26 cellular contexts compared by ENCODE assay signal in the genomic region with DNA sequence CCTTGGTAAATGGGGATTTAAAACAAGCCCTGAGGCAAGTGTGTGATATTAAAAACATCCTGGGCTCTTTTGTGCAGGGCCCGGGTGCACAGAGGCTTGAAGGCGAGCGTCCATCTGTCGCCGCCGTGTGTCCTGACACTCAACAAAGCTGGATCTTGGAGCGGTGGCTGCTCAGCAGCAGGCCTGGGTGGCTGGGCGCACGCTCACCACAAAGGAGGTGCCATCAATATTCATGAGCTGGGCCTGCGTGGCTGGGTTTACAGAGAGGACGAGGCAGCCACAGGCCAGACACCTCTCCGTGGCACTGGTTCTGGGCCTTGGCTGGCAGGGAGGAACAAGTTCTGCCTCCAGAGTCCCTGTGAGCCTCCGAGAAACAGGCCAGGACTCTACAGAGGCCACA. TPM values are rescaled to one million over a fixed set of nuclear protein-coding genes. Genes with fewer than 3 reads are reported as not detected.
DNase-seq lines count a peak whose midpoint lies in the region; ATAC-seq and TF ChIP-seq lines count a peak whose summit lies in the region.
"Had no signal": no experiment of that assay in that cellular context is flagged by ENCODE, and none has a peak within 500 bp of the region (broad histone marks: within the 10 kb centered on the region; RNA-seq: fewer than 3 reads in every experiment).

No MANE protein-coding gene starts in this region.

- no peak overlapping the region for H3K4me2 ChIP-seq in mammary epithelial cell (ENCODE audit: insufficient read depth, low read depth, low read length)

- no peaks in the 10 kb centered on the region for H3K79me2 ChIP-seq in mammary epithelial cell (ENCODE audit: insufficient read depth, low read length)

- peak overlapping the region; percentile 12 for H3K27ac Mint-ChIP-seq in stimulated activated memory B cell treated with anti-CD40 and anti-IgM and Interleukin-4, amounts not matched to agents 10 μg/mL and 1 μg/mL and 100 μg/mL, for 72 hours
- H3K27ac Mint-ChIP-seq in activated T-cell treated with anti-CD3 and anti-CD28 coated beads, Interleukin-2, amount 50 U/mL, for 24 hours, result no peak overlapping the region
- H3K27ac Mint-ChIP-seq: activated CD8-positive, alpha-beta T cell treated with anti-CD3 and anti-CD28 coated beads, Interleukin-2, amount 10 ng/mL, durations not matched to agents 7 days and 5 days; mesothelial cell of epicardium; natural killer cell treated with Interleukin-12 subunit alpha and Interleukin-12 subunit beta and Interleukin-15 and Interleukin-18, amount 100 ng/mL, for 72 hours had no signal

- H3K27me3 ChIP-seq in WERI-Rb-1 (ENCODE audit: insufficient read depth, low read depth, severe bottlenecking), result no peaks in the 10 kb centered on the region
- peaks cover 11% of the 10 kb centered on the region for H3K27me3 ChIP-seq in mammary epithelial cell (ENCODE audit: insufficient read depth, low read length)

- H3K4me1 Mint-ChIP-seq in stimulated activated memory B cell treated with anti-CD40 and anti-IgM and Interleukin-4, amounts not matched to agents 10 μg/mL and 1 μg/mL and 100 μg/mL, for 72 hours, result peaks cover 35% of the 10 kb centered on the region
- H3K4me1 Mint-ChIP-seq in activated T-cell treated with anti-CD3 and anti-CD28 coated beads, Interleukin-2, amount 50 U/mL, for 24 hours (ENCODE audit: low read depth), result peaks cover 16% of the 10 kb centered on the region

- no peaks in the 10 kb centered on the region for H3K4me1 ChIP-seq in mammary epithelial cell (ENCODE audit: insufficient read depth, low read length)
- H3K4me1 ChIP-seq: gastroesophageal sphincter had no signal

- H3K27ac ChIP-seq in WERI-Rb-1 (peak overlapping the region; percentile 97), mammary epithelial cell (ENCODE audit: insufficient read depth, low read depth, low read length) (no peak overlapping the region)
- H3K27ac ChIP-seq: gastroesophageal sphincter, RWPE1, upper lobe of left lung had no signal

- intact Hi-C loops in mammary epithelial cell (cut with micrococcal nuclease), result no loop called here

- DNase-seq in NCI-H2107 treated with DMSO at 0.1 percent for 48 hours (lab: John Stamatoyannopoulos, UW; ENCODE audit: unreplicated experiment), result peak; percentile 73
- DNase-seq in NCI-H2107 (lab: John Stamatoyannopoulos, UW), result no peak
- DNase-seq in WERI-Rb-1, result peak; percentile 86
- DNase-seq in hippocampal formation (lab: John Stamatoyannopoulos, UW), result peak; percentile 28 to 36
- DNase-seq in mammary epithelial cell, result no peak
- no peak for DNase-seq in T-helper 9 cell
- DNase-seq in activated T-cell treated with anti-CD3 and anti-CD28 coated beads, Interleukin-2, amount 50 U/mL, for 24 hours, result no peak
- DNase-seq: activated CD8-positive, alpha-beta T cell treated with anti-CD3 and anti-CD28 coated beads, Interleukin-2, amount 10 ng/mL, durations not matched to agents 7 days and 5 days; activated naive CD4-positive, alpha-beta T cell treated with anti-CD3 and anti-CD28 coated beads, Interleukin-2, amount 50 U/mL, for 16 hours; activated T-cell treated with anti-CD3 and anti-CD28 coated beads, Interleukin-2, amount 50 U/mL, for 4 hours; BE2C; Calu3; cerebellar nuclear complex; effector CD8-positive, alpha-beta T cell; NCI-H446 treated with DMSO at 0.1 percent for 48 hours had no signal

- no peaks in the 10 kb centered on the region for H3K9me3 Mint-ChIP-seq in stimulated activated memory B cell treated with anti-CD40 and anti-IgM and Interleukin-4, amounts not matched to agents 10 μg/mL and 1 μg/mL and 100 μg/mL, for 72 hours
- H3K9me3 Mint-ChIP-seq in activated T-cell treated with anti-CD3 and anti-CD28 coated beads, Interleukin-2, amount 50 U/mL, for 24 hours, result no peaks in the 10 kb centered on the region
- H3K9me3 Mint-ChIP-seq: activated T-cell treated with anti-CD3 and anti-CD28 coated beads, Interleukin-2, amount 50 U/mL, for 4 hours; mesothelial cell of epicardium; natural killer cell treated with Interleukin-12 subunit alpha and Interleukin-12 subunit beta and Interleukin-15 and Interleukin-18, amount 100 ng/mL, for 72 hours had no signal

- 83% methylated on average over 12 of the region's 13 CpGs for WGBS in mammary epithelial cell (ENCODE audit: low coverage, missing lambda C conversion rate)

- no peaks in the 10 kb centered on the region for H4K20me1 ChIP-seq in mammary epithelial cell (ENCODE audit: insufficient read depth, low read length)

- no peak overlapping the region for H3K4me3 ChIP-seq in WERI-Rb-1 (ENCODE audit: low read depth, low read length)
- H3K4me3 ChIP-seq in mammary epithelial cell (replicated peaks in 1 of 3; ENCODE audit: insufficient read depth in 1 of 3, low read depth in 2 of 3, low read length in 3 of 3), result no peak overlapping the region
- H3K4me3 ChIP-seq: gastroesophageal sphincter, upper lobe of left lung had no signal

- no peak overlapping the region for H3K9ac ChIP-seq in mammary epithelial cell (ENCODE audit: insufficient read depth, low read length)

- H3K36me3 ChIP-seq in WERI-Rb-1 (no peaks in the 10 kb centered on the region), mammary epithelial cell (ENCODE audit: insufficient read depth, low read length) (no peaks in the 10 kb centered on the region)
- H3K36me3 ChIP-seq: BE2C, gastroesophageal sphincter, upper lobe of left lung had no signal

- H3K4me3 Mint-ChIP-seq in stimulated activated memory B cell treated with anti-CD40 and anti-IgM and Interleukin-4, amounts not matched to agents 10 μg/mL and 1 μg/mL and 100 μg/mL, for 72 hours, result no peak overlapping the region
- no peak overlapping the region for H3K4me3 Mint-ChIP-seq in activated T-cell treated with anti-CD3 and anti-CD28 coated beads, Interleukin-2, amount 50 U/mL, for 24 hours
- H3K4me3 Mint-ChIP-seq: activated CD8-positive, alpha-beta T cell treated with anti-CD3 and anti-CD28 coated beads, Interleukin-2, amount 10 ng/mL, durations not matched to agents 7 days and 5 days; activated T-cell treated with anti-CD3 and anti-CD28 coated beads, Interleukin-2, amount 50 U/mL, for 4 hours; mesothelial cell of epicardium; natural killer cell treated with Interleukin-12 subunit alpha and Interleukin-12 subunit beta and Interleukin-15 and Interleukin-18, amount 100 ng/mL, for 72 hours had no signal

- BruUV-seq in mammary epithelial cell (replicated peaks; lab: Mats Ljungman, UMichigan), result no TSS peak

- CTCF ChIA-PET in mammary epithelial cell (lab: Charles Lee; ENCODE audit: low non-redundant PET), result no interaction called here

- H3K9me3 ChIP-seq in WERI-Rb-1 (ENCODE audit: severe bottlenecking), result no peaks in the 10 kb centered on the region
- H3K9me3 ChIP-seq in mammary epithelial cell (replicated peaks; ENCODE audit: insufficient read depth, low read length), result no peaks in the 10 kb centered on the region
- H3K9me3 ChIP-seq: BE2C, gastroesophageal sphincter, upper lobe of left lung had no signal

- in situ Hi-C loops in mammary epithelial cell (cut with MboI; ENCODE audit: low sequenced_read_pairs in 2 of 2), result no loop called here

- H3K36me3 Mint-ChIP-seq in stimulated activated memory B cell treated with anti-CD40 and anti-IgM and Interleukin-4, amounts not matched to agents 10 μg/mL and 1 μg/mL and 100 μg/mL, for 72 hours, result no peaks in the 10 kb centered on the region
- H3K36me3 Mint-ChIP-seq in activated T-cell treated with anti-CD3 and anti-CD28 coated beads, Interleukin-2, amount 50 U/mL, for 24 hours (ENCODE audit: low read depth), result no peaks in the 10 kb centered on the region
- H3K36me3 Mint-ChIP-seq: mesothelial cell of epicardium; natural killer cell treated with Interleukin-12 subunit alpha and Interleukin-12 subunit beta and Interleukin-15 and Interleukin-18, amount 100 ng/mL, for 72 hours had no signal

- dilution Hi-C loops in mammary epithelial cell (cut with HindIII; ENCODE audit: low sequenced_read_pairs), result no loop called here

- TF ChIP-seq CTCF in WERI-Rb-1 (IDR thresholded peaks at IDR 0.05; ENCODE audit: low read depth, low read length) (no peak), mammary epithelial cell (conservative IDR thresholded peaks at IDR 0.05 in 1 of 2, IDR thresholded peaks at IDR 0.05 in 1 of 2; ENCODE audit: extremely low read depth in 1 of 2, insufficient read depth in 1 of 2, low read depth in 1 of 2, low read length in 2 of 2) (no peak)

- no peak overlapping the region for H2AFZ ChIP-seq in mammary epithelial cell (ENCODE audit: low read depth, low read length)

- ATAC-seq in stimulated activated memory B cell treated with anti-CD40 and anti-IgM and Interleukin-4, amounts not matched to agents 10 μg/mL and 1 μg/mL and 100 μg/mL, for 72 hours, result no peak
- ATAC-seq: activated CD4-positive, CD25-positive, alpha-beta regulatory T cell treated with anti-CD3 and anti-CD28 coated beads, Interleukin-2, amount 50 U/mL, for 24 hours; activated CD8-positive, alpha-beta T cell treated with anti-CD3 and anti-CD28 coated beads, Interleukin-2, amount 10 ng/mL, durations not matched to agents 7 days and 5 days; activated T-cell treated with anti-CD3 and anti-CD28 coated beads, Interleukin-2, amount 50 U/mL, for 4 hours; esophagus mucosa; gastroesophageal sphincter; natural killer cell treated with Interleukin-12 subunit alpha and Interleukin-12 subunit beta and Interleukin-15 and Interleukin-18, amount 100 ng/mL, for 72 hours had no signal

- H3K27me3 Mint-ChIP-seq in stimulated activated memory B cell treated with anti-CD40 and anti-IgM and Interleukin-4, amounts not matched to agents 10 μg/mL and 1 μg/mL and 100 μg/mL, for 72 hours, result peaks cover 88% of the 10 kb centered on the region
- peaks cover 42% of the 10 kb centered on the region for H3K27me3 Mint-ChIP-seq in activated T-cell treated with anti-CD3 and anti-CD28 coated beads, Interleukin-2, amount 50 U/mL, for 24 hours

RNA-seq across cellular contexts. Expression of a gene that starts 22.1 kb away (rescaled TPM):
- not detected for total RNA-seq in mammary epithelial cell
- not detected for polyA plus RNA-seq in mammary epithelial cell
- not detected for polyA minus RNA-seq in mammary epithelial cell
- total RNA-seq: A172; activated CD8-positive, alpha-beta T cell treated with anti-CD3 and anti-CD28 coated beads, Interleukin-2, amount 10 ng/mL, durations not matched to agents 7 days and 5 days; activated T-cell treated with anti-CD3 and anti-CD28 coated beads, Interleukin-2, amount 50 U/mL, for 4 hours; astrocyte; Calu3; esophagus mucosa; gastroesophageal sphincter; mesothelial cell of epicardium; natural killer cell treated with Interleukin-12 subunit alpha and Interleukin-12 subunit beta and Interleukin-15 and Interleukin-18, amount 100 ng/mL, for 72 hours; renal cortical epithelial cell; upper lobe of left lung had no signal

RNA-seq across cellular contexts. Expression of a gene that starts 32.2 kb away (rescaled TPM):
- total RNA-seq in mammary epithelial cell, result under 1 TPM; 0.33 to 0.67 TPM
- polyA plus RNA-seq in mammary epithelial cell, result 0.09 TPM
- polyA minus RNA-seq in mammary epithelial cell, result not detected
- total RNA-seq: A172 had no signal

RNA-seq across cellular contexts. Expression of a gene that starts 46.7 kb away (rescaled TPM):
- 10 to 100 TPM; 34.5 to 43.2 TPM for total RNA-seq in mammary epithelial cell
- polyA plus RNA-seq in mammary epithelial cell, result 29.7 TPM
- polyA minus RNA-seq in mammary epithelial cell, result 47.5 TPM

RNA-seq across cellular contexts. Expression of a gene that starts 58.4 kb away (rescaled TPM):
- total RNA-seq in mammary epithelial cell, result 10 to 100 TPM; 38.7 to 53.2 TPM
- polyA plus RNA-seq in mammary epithelial cell, result 13.6 TPM
- 31.4 TPM for polyA minus RNA-seq in mammary epithelial cell

Comparison
In these comparisons a context has a peak if more than half of its experiments do, and no peak if none do; other contexts are left out.
1. DNase-seq: peak in NCI-H2107 treated with DMSO at 0.1 percent for 48 hours (single experiment), WERI-Rb-1 (single experiment) and hippocampal formation (2 of 2); none in NCI-H2107 (single experiment), mammary epithelial cell (single experiment), T-helper 9 cell (single experiment) and activated T-cell treated with anti-CD3 and anti-CD28 coated beads, Interleukin-2, amount 50 U/mL, for 24 hours (single experiment).